ENCODE assay signal across 9 cellular contexts in genomic region chr5:169350759-169351240, GRCh38. TPM values are rescaled to one million over a fixed set of nuclear protein-coding genes. Genes with fewer than 3 reads are reported as not detected.
DNase-seq lines count a peak whose midpoint lies in the region; ATAC-seq and TF ChIP-seq lines count a peak whose summit lies in the region.
"Had no signal": no experiment of that assay in that cellular context is flagged by ENCODE, and none has a peak within 500 bp of the region (broad histone marks: within the 10 kb centered on the region; RNA-seq: fewer than 3 reads in every experiment).

No MANE protein-coding gene starts in this region.

- H3K27me3 Mint-ChIP-seq in Caco-2 (ENCODE audit: insufficient read depth, unreplicated experiment): no peaks in the 10 kb centered on the region

- POLR2A ChIA-PET in Caco-2 (lab: Charles Lee): interaction anchor here (1.7 kb wide), 1 partner anchor 77 kb away, joined by 3 read pairs; no protein-coding TSS in a partner anchor

- H3K27ac ChIP-seq in ovary: no peak overlapping the region

- no peaks in the 10 kb centered on the region for H3K36me3 ChIP-seq in Caco-2 (ENCODE audit: control insufficient read depth, insufficient read depth, low read length)
- H3K36me3 ChIP-seq in mucosa of descending colon (ENCODE audit: low read depth): no peaks in the 10 kb centered on the region
- H3K36me3 ChIP-seq in ovary: no peaks in the 10 kb centered on the region

- TF ChIP-seq EP300 in ovary (IDR thresholded peaks at IDR 0.05): no peak

- TF ChIP-seq CTCF in Caco-2 (IDR thresholded peaks at IDR 0.05; ENCODE audit: insufficient read depth in 1 of 2, low read depth in 1 of 2, low read length in 1 of 2, severe bottlenecking in 1 of 2, unreplicated experiment in 1 of 2) (no peak), mucosa of descending colon (IDR thresholded peaks at IDR 0.05) (no peak), ovary (IDR thresholded peaks at IDR 0.05) (no peak)

- H3K27me3 ChIP-seq in Caco-2 (replicated peaks; ENCODE audit: control insufficient read depth, insufficient read depth, low read length) (no peaks in the 10 kb centered on the region), ovary (no peaks in the 10 kb centered on the region)

- no peaks in the 10 kb centered on the region for H3K36me3 Mint-ChIP-seq in Caco-2 (ENCODE audit: insufficient read depth, unreplicated experiment)

- no peak for TF ChIP-seq POLR2A in ovary (IDR thresholded peaks at IDR 0.05)

- H3K27ac Mint-ChIP-seq in Caco-2 (ENCODE audit: unreplicated experiment): peak overlapping the region; percentile 69

- intact Hi-C loops in Caco-2 (cut with micrococcal nuclease; ENCODE audit: unreplicated experiment) (loop anchor here (5.0 to 10.0 kb wide), 2 partner anchors 92 to 164 kb away; no protein-coding TSS in a partner anchor), mucosa of descending colon (cut with DNase I, micrococcal nuclease) (no loop called here), ovary (cut with DNase I) (no loop called here)

- H3K4me1 ChIP-seq in Caco-2 (peaks cover 17% of the 10 kb centered on the region), mucosa of descending colon (ENCODE audit: low read depth) (no peaks in the 10 kb centered on the region), ovary (ENCODE audit: insufficient read depth) (no peaks in the 10 kb centered on the region)

- CTCF ChIA-PET in Caco-2 (lab: Charles Lee): no interaction called here

- H3K4me3 ChIP-seq in Caco-2 (ENCODE audit: low read depth, low read length) (no peak overlapping the region), mucosa of descending colon (no peak overlapping the region), ovary (no peak overlapping the region)

- ATAC-seq in HG03520 (IDR thresholded peaks at IDR 0.05; ENCODE audit: unreplicated experiment): peak; percentile 55
- peak; percentile 55 for ATAC-seq in mucosa of descending colon
- no peak for ATAC-seq in GM18519 (IDR thresholded peaks at IDR 0.05; ENCODE audit: low FRiP score, unreplicated experiment)
- ATAC-seq in HG03135 (IDR thresholded peaks at IDR 0.05; ENCODE audit: unreplicated experiment): no peak

- H3K4me1 Mint-ChIP-seq in Caco-2 (ENCODE audit: low read depth, unreplicated experiment): peaks cover 30% of the 10 kb centered on the region

- BruUV-seq in Caco-2 (replicated peaks; lab: Mats Ljungman, UMichigan): no TSS peak

- H3K4me3 Mint-ChIP-seq in Caco-2 (ENCODE audit: unreplicated experiment): no peak overlapping the region

- DNase-seq in Caco-2: no peak
- peak; percentile 7 for DNase-seq in cerebellum (ENCODE audit: low spot score)
- DNase-seq in mucosa of descending colon: no peak
- no peak for DNase-seq in COLO668 (lab: John Stamatoyannopoulos, UW; ENCODE audit: unreplicated experiment)
- DNase-seq in ovary: no peak
- DNase-seq: NCI-H774 had no signal

- peaks cover 22% of the 10 kb centered on the region for H3K9me3 Mint-ChIP-seq in Caco-2 (ENCODE audit: unreplicated experiment)

- H3K9me3 ChIP-seq in Caco-2: no peaks in the 10 kb centered on the region
- no peaks in the 10 kb centered on the region for H3K9me3 ChIP-seq in mucosa of descending colon
- H3K9me3 ChIP-seq in ovary: no peaks in the 10 kb centered on the region

- WGBS in ovary, 3 donors: 36 to 44% (median 37%) methylated on average over 7 of the region's 7 CpGs

RNA-seq across cellular contexts. Expression of gene SLIT3, which starts 49.9 kb away (rescaled TPM):
- total RNA-seq in Caco-2 (2022) (2.0 and 2.1 TPM in 2 replicates), cerebellum (7.3 TPM), mucosa of descending colon (10 to 100 TPM in 2 of 3 donors, 1 to 10 TPM in 1; 4.2 to 25.5 (median 16.1) TPM), ovary (100 to 1,000 TPM in 1 of 7 donors, 10 to 100 TPM in 6; 15.9 to 106 (median 24.4) TPM)
- 10 to 100 TPM; 10.3 to 71.6 TPM for polyA plus RNA-seq in ovary

Comparison
In these comparisons a context has a peak if more than half of its experiments do, and no peak if none do; other contexts are left out.
1. ATAC-seq: peak in HG03520 (single experiment) and mucosa of descending colon (single experiment); none in GM18519 (single experiment) and HG03135 (single experiment).